In genomic region chr6:43172127-43173007, GRCh38 we compare ENCODE assay signal across 8 cellular contexts. TPM values are rescaled to one million over a fixed set of nuclear protein-coding genes. Genes with fewer than 3 reads are reported as not detected.
DNase-seq lines count a peak whose midpoint lies in the region; ATAC-seq, FAIRE-seq and TF ChIP-seq lines count a peak whose summit lies in the region.

No MANE protein-coding gene starts in this region.

- H3K36me3 ChIP-seq in H1 (ENCODE audit: control insufficient read depth in 2 of 4, insufficient read depth in 4 of 4, low read length in 3 of 4): peaks cover 11 to 21% (median 17%) of the 10 kb centered on the region in 4 experiments

- H3K27me3 Mint-ChIP-seq in activated CD8-positive, alpha-beta T cell treated with anti-CD3 and anti-CD28 coated beads, Interleukin-2, amount 10 ng/mL, durations not matched to agents 7 days and 5 days (ENCODE audit: low read depth): no peaks in the 10 kb centered on the region

- H2AK5ac ChIP-seq in H1 (ENCODE audit: low read depth, low read length): no peak overlapping the region

- peaks cover 3% of the 10 kb centered on the region; the same call in 1 of the 2 replicates for H3K79me1 ChIP-seq in H1 (ENCODE audit: low read depth, low read length)

- H3K9me3 Mint-ChIP-seq in activated CD8-positive, alpha-beta T cell treated with anti-CD3 and anti-CD28 coated beads, Interleukin-2, amount 10 ng/mL, durations not matched to agents 7 days and 5 days (ENCODE audit: insufficient read depth): no peaks in the 10 kb centered on the region

- peaks cover 13 to 28% of the 10 kb centered on the region in 2 experiments for H4K20me1 ChIP-seq in H1 (replicated peaks in 1 of 2; ENCODE audit: control insufficient read depth in 1 of 2, insufficient read depth in 2 of 2, low read length in 2 of 2)

- H3K27ac Mint-ChIP-seq in activated CD8-positive, alpha-beta T cell treated with anti-CD3 and anti-CD28 coated beads, Interleukin-2, amount 10 ng/mL, durations not matched to agents 7 days and 5 days: peak overlapping the region; percentile 86

- no peak for TF ChIP-seq EP300 in H1 (IDR thresholded peaks at IDR 0.05; ENCODE audit: borderline replicate concordance in 1 of 2, low read depth in 2 of 2, low read length in 2 of 2)

- H3K23me2 ChIP-seq in H1 (ENCODE audit: low read depth, low read length): peaks cover 14% of the 10 kb centered on the region

- H3K9me3 ChIP-seq in H1 (ENCODE audit: insufficient read depth in 2 of 2, low read depth in 1 of 2, low read length in 1 of 2) (no peaks in the 10 kb centered on the region), mononuclear cell (ENCODE audit: low read depth, low read length) (no peaks in the 10 kb centered on the region)

- H4K8ac ChIP-seq in H1 (ENCODE audit: extremely low read depth, insufficient read depth, low read length): peak overlapping the region; percentile 95

- H3K4me2 ChIP-seq in H1 (ENCODE audit: insufficient read depth in 1 of 2, low read depth in 2 of 2, low read length in 2 of 2): peak overlapping the region; percentile 93 to 97

- peaks cover 0 to 6% (median 2%) of the 10 kb centered on the region in 4 experiments; a peak in 3 of 7 replicates for H3K27me3 ChIP-seq in H1 (replicated peaks in 1 of 4; ENCODE audit: control insufficient read depth in 3 of 4, extremely low read depth in 1 of 4, insufficient read depth in 3 of 4, low read length in 3 of 4)
- H3K27me3 ChIP-seq in mononuclear cell (ENCODE audit: insufficient read depth, low read length): no peaks in the 10 kb centered on the region

- H3K23ac ChIP-seq in H1 (ENCODE audit: insufficient read length): no peak overlapping the region

- peaks cover 9 to 17% (median 11%) of the 10 kb centered on the region in 4 experiments for H3K4me1 ChIP-seq in H1 (replicated peaks in 1 of 4; ENCODE audit: control insufficient read depth in 3 of 4, insufficient read depth in 4 of 4, low read length in 3 of 4)
- peaks cover 52% of the 10 kb centered on the region for H3K4me1 ChIP-seq in mononuclear cell (ENCODE audit: insufficient read depth, low read length)

- peak overlapping the region; percentile 36 for H4K91ac ChIP-seq in H1 (replicated peaks; ENCODE audit: insufficient read length, low read length)

- no peak for ATAC-seq in activated CD8-positive, alpha-beta T cell treated with anti-CD3 and anti-CD28 coated beads, Interleukin-2, amount 10 ng/mL, durations not matched to agents 7 days and 5 days
- ATAC-seq in GM21515 (IDR thresholded peaks at IDR 0.05; ENCODE audit: unreplicated experiment) (no peak), HG02571 (IDR thresholded peaks at IDR 0.05; ENCODE audit: unreplicated experiment) (no peak)

- H3K4me3 Mint-ChIP-seq in activated CD8-positive, alpha-beta T cell treated with anti-CD3 and anti-CD28 coated beads, Interleukin-2, amount 10 ng/mL, durations not matched to agents 7 days and 5 days: peak overlapping the region; percentile 96

- CTCF ChIA-PET in activated CD8-positive, alpha-beta T cell treated with anti-CD3 and anti-CD28 coated beads, Interleukin-2, amount 10 ng/mL, durations not matched to agents 7 days and 5 days (lab: Charles Lee): interaction anchor here (0.7 to 2.5 kb wide), 6 partner anchors 10 to 193 kb away, joined by 3 to 8 read pairs (median 3); partner anchors contain the start of gene CUL9
- CTCF ChIA-PET in H1 (lab: Charles Lee; ENCODE audit: partially characterized antibody): interaction anchor here (0.5 to 1.5 kb wide), 7 partner anchors 8 to 212 kb away, joined by 3 to 4 read pairs (median 3); no protein-coding TSS in a partner anchor

- no peak overlapping the region for H3K4ac ChIP-seq in H1 (replicated peaks; ENCODE audit: insufficient read length, low read depth, low read length)

- no peak overlapping the region for H2BK120ac ChIP-seq in H1 (replicated peaks; ENCODE audit: low read depth, low read length)

- WGBS in H1 (ENCODE audit: extremely low coverage in 1 of 2, insufficient coverage in 1 of 2, insufficient read length in 1 of 2, insufficient replicate concordance in 2 of 2, low coverage in 1 of 2, low lambda C conversion rate in 2 of 2, missing lambda C conversion rate in 1 of 2), 2 experiments: 4% methylated on average over 32 of the region's 43 CpGs; no CpG with 5 or more reads in 1 of the 2 experiments

- H4K5ac ChIP-seq in H1 (ENCODE audit: insufficient read length, low read depth, low read length): no peak overlapping the region

- peak overlapping the region; percentile 86 for H3K4me3 ChIP-seq in GM08714 (ENCODE audit: low read length)
- peak overlapping the region; percentile 64 to 93 (median 82) for H3K4me3 ChIP-seq in H1 (ENCODE audit: extremely low read depth in 1 of 4, insufficient read depth in 2 of 4, low read depth in 3 of 4, low read length in 4 of 4)
- peak overlapping the region; percentile 69 for H3K4me3 ChIP-seq in mononuclear cell (ENCODE audit: low read length)

- peak overlapping the region; percentile 36 for H2BK15ac ChIP-seq in H1 (ENCODE audit: low read length)

- H3K36me3 Mint-ChIP-seq in activated CD8-positive, alpha-beta T cell treated with anti-CD3 and anti-CD28 coated beads, Interleukin-2, amount 10 ng/mL, durations not matched to agents 7 days and 5 days (ENCODE audit: low read depth): peaks cover 32% of the 10 kb centered on the region

- H3K9ac ChIP-seq in H1 (replicated peaks in 1 of 4; ENCODE audit: extremely low read depth in 1 of 4, low read depth in 3 of 4, low read length in 3 of 4): peak overlapping the region; percentile 53 to 99 (median 92)

- peak overlapping the region; percentile 94 for H3K27ac ChIP-seq in H1 (ENCODE audit: low read depth, low read length)

- peak overlapping the region; percentile 64 for H3K18ac ChIP-seq in H1 (ENCODE audit: extremely low read depth, low read length)

- no peak for TF ChIP-seq POLR2A in H1 (IDR thresholded peaks at IDR 0.05; ENCODE audit: control extremely low read depth in 1 of 2, low read depth in 2 of 2, low read length in 2 of 2)

- peak overlapping the region; percentile 70; the same call in 1 of the 2 replicates for H2BK12ac ChIP-seq in H1 (ENCODE audit: low read depth, low read length)

- TF ChIP-seq RAD21 in H1 (IDR thresholded peaks at IDR 0.05 in 1 of 2, conservative IDR thresholded peaks at IDR 0.05 in 1 of 2; ENCODE audit: low read depth in 2 of 2, low read length in 2 of 2): no peak

- H2BK20ac ChIP-seq in H1 (ENCODE audit: low read length): no peak overlapping the region

- no peak for FAIRE-seq in H1 (lab: Jason Lieb, UNC)

- peak overlapping the region; percentile 57; the same call in 1 of the 2 replicates for H2BK5ac ChIP-seq in H1 (ENCODE audit: low read depth, low read length)

- peaks cover 53% of the 10 kb centered on the region for H3K4me1 Mint-ChIP-seq in activated CD8-positive, alpha-beta T cell treated with anti-CD3 and anti-CD28 coated beads, Interleukin-2, amount 10 ng/mL, durations not matched to agents 7 days and 5 days (ENCODE audit: low read depth)

- no peak overlapping the region for H3K14ac ChIP-seq in H1 (ENCODE audit: insufficient read length)

- H3K79me2 ChIP-seq in H1 (ENCODE audit: control insufficient read depth in 1 of 2, insufficient read depth in 2 of 2, low read length in 2 of 2): peaks cover 0 to 28% of the 10 kb centered on the region in 2 experiments; a peak in 2 of 4 replicates

- POLR2A ChIA-PET in activated CD8-positive, alpha-beta T cell treated with anti-CD3 and anti-CD28 coated beads, Interleukin-2, amount 10 ng/mL, durations not matched to agents 7 days and 5 days (lab: Charles Lee): interaction anchor here (0.6 to 2.1 kb wide), 10 partner anchors 10 to 457 kb away, joined by 3 to 11 read pairs (median 3); partner anchors contain the start of genes CNPY3, CUL9, DNPH1 and GTPBP2
- POLR2A ChIA-PET in H1 (lab: Charles Lee; ENCODE audit: partially characterized antibody): interaction anchor here (0.6 to 4.9 kb wide), 24 partner anchors 9 to 332 kb away, joined by 3 to 30 read pairs (median 4); partner anchors contain the start of genes CNPY3, CUL7, CUL9 and DNPH1

- no peak for TF ChIP-seq CTCF in H1 (IDR thresholded peaks at IDR 0.05; ENCODE audit: control extremely low read depth in 1 of 3, insufficient read depth in 1 of 3, low read depth in 1 of 3, low read length in 3 of 3)

- peak overlapping the region; percentile 35 for H3K56ac ChIP-seq in H1 (replicated peaks; ENCODE audit: insufficient read length, low read depth, low read length)

- no peak overlapping the region for H2AFZ ChIP-seq in H1 (ENCODE audit: low read length)

- DNase-seq in NCI-H146 treated with DMSO at 0.1 percent for 48 hours (lab: John Stamatoyannopoulos, UW; ENCODE audit: unreplicated experiment) (peak; percentile 42), H1 (ENCODE audit: low read depth in 1 of 2, low spot score in 2 of 2) (peak in 1 of 2 experiments; percentile 66)
- peak; percentile 54 for DNase-seq in activated CD8-positive, alpha-beta T cell treated with anti-CD3 and anti-CD28 coated beads, Interleukin-2, amount 10 ng/mL, durations not matched to agents 7 days and 5 days
- DNase-seq in stimulated activated CD8-positive, alpha-beta memory T cell treated with anti-CD3 and anti-CD28 coated beads, Interleukin-4, amount 100 ng/mL, for 48 hours: peak; percentile 68

RNA-seq across cellular contexts. Expression of gene SRF, which starts 1.3 kb away (rescaled TPM):
- total RNA-seq in activated CD8-positive, alpha-beta T cell treated with anti-CD3 and anti-CD28 coated beads, Interleukin-2, amount 10 ng/mL, durations not matched to agents 7 days and 5 days: 10 to 100 TPM; 41.4 to 43.8 TPM
- total RNA-seq in H1 (2021; fragmentation: NEBNext Ultra II Directional; extraction: Animal tissue kit (Norgen Biotek cat#: 25700)): 49.0 and 52.7 TPM in 2 replicates
- 69.5 and 88.6 TPM in 2 replicates for polyA plus RNA-seq in H1 (2011; rRNA removed)
- 68.1 TPM for polyA plus RNA-seq in H1 (2011; cell fraction: cytosol; rRNA removed)
- 63.0 TPM for polyA plus RNA-seq in H1 (2011; cell fraction: nucleus; rRNA removed)
- 34.5 to 42.5 TPM (median 42.0 TPM) in 4 replicates for polyA plus RNA-seq in H1 (2012, experiment 1 of 2)
- 41.2 TPM for polyA plus RNA-seq in H1 (2012, experiment 2 of 2)
- 30.6 TPM for polyA plus RNA-seq in H1 (2013, experiment 1 of 2)
- polyA plus RNA-seq in H1 (2013, experiment 2 of 2): 31.1 TPM
- polyA minus RNA-seq in H1 (2011; rRNA and poly(A)+ RNA removed): 46.3 and 46.8 TPM in 2 replicates
- polyA minus RNA-seq in H1 (2011; cell fraction: cytosol; rRNA and poly(A)+ RNA removed): 33.1 TPM
- polyA minus RNA-seq in H1 (2011; cell fraction: nucleus; rRNA and poly(A)+ RNA removed): 24.0 TPM
- total RNA-seq in mononuclear cell: 17.0 TPM

RNA-seq across cellular contexts. Expression of gene CUL9, which starts 9.6 kb away (rescaled TPM):
- 10 to 100 TPM; 50.0 to 51.2 TPM for total RNA-seq in activated CD8-positive, alpha-beta T cell treated with anti-CD3 and anti-CD28 coated beads, Interleukin-2, amount 10 ng/mL, durations not matched to agents 7 days and 5 days
- total RNA-seq in H1 (2021; fragmentation: NEBNext Ultra II Directional; extraction: Animal tissue kit (Norgen Biotek cat#: 25700)): 9.8 and 10.5 TPM in 2 replicates
- polyA plus RNA-seq in H1 (2011; rRNA removed): 7.7 and 10.2 TPM in 2 replicates
- 8.3 TPM for polyA plus RNA-seq in H1 (2011; cell fraction: cytosol; rRNA removed)
- 43.8 TPM for polyA plus RNA-seq in H1 (2011; cell fraction: nucleus; rRNA removed)
- polyA plus RNA-seq in H1 (2012, experiment 1 of 2): 7.7 to 17.5 TPM (median 14.2 TPM) in 4 replicates
- polyA plus RNA-seq in H1 (2012, experiment 2 of 2): 4.2 TPM
- 4.2 TPM for polyA plus RNA-seq in H1 (2013, experiment 1 of 2)
- polyA plus RNA-seq in H1 (2013, experiment 2 of 2): 4.8 TPM
- polyA minus RNA-seq in H1 (2011; rRNA and poly(A)+ RNA removed): 11.3 and 13.2 TPM in 2 replicates
- 5.1 TPM for polyA minus RNA-seq in H1 (2011; cell fraction: cytosol; rRNA and poly(A)+ RNA removed)
- 13.7 TPM for polyA minus RNA-seq in H1 (2011; cell fraction: nucleus; rRNA and poly(A)+ RNA removed)
- 24.2 TPM for total RNA-seq in mononuclear cell

RNA-seq across cellular contexts. Expression of gene DNPH1, which starts 56.9 kb away (rescaled TPM):
- 10 to 100 TPM; 42.5 to 47.2 TPM for total RNA-seq in activated CD8-positive, alpha-beta T cell treated with anti-CD3 and anti-CD28 coated beads, Interleukin-2, amount 10 ng/mL, durations not matched to agents 7 days and 5 days
- total RNA-seq in H1 (2021; fragmentation: NEBNext Ultra II Directional; extraction: Animal tissue kit (Norgen Biotek cat#: 25700)): 33.9 and 37.2 TPM in 2 replicates
- 134 and 168 TPM in 2 replicates for polyA plus RNA-seq in H1 (2011; rRNA removed)
- polyA plus RNA-seq in H1 (2011; cell fraction: cytosol; rRNA removed): 125 TPM
- polyA plus RNA-seq in H1 (2011; cell fraction: nucleus; rRNA removed): 70.6 TPM
- 48.8 to 75.5 TPM (median 71.2 TPM) in 4 replicates for polyA plus RNA-seq in H1 (2012, experiment 1 of 2)
- polyA plus RNA-seq in H1 (2012, experiment 2 of 2): 54.9 TPM
- polyA plus RNA-seq in H1 (2013, experiment 1 of 2): 53.9 TPM
- 54.5 TPM for polyA plus RNA-seq in H1 (2013, experiment 2 of 2)
- polyA minus RNA-seq in H1 (2011; rRNA and poly(A)+ RNA removed): 7.8 and 8.3 TPM in 2 replicates
- polyA minus RNA-seq in H1 (2011; cell fraction: cytosol; rRNA and poly(A)+ RNA removed): 11.4 TPM
- polyA minus RNA-seq in H1 (2011; cell fraction: nucleus; rRNA and poly(A)+ RNA removed): 24.6 TPM
- total RNA-seq in mononuclear cell: 14.7 TPM
